8 cellular contexts compared by ENCODE assay signal in the genomic region with DNA sequence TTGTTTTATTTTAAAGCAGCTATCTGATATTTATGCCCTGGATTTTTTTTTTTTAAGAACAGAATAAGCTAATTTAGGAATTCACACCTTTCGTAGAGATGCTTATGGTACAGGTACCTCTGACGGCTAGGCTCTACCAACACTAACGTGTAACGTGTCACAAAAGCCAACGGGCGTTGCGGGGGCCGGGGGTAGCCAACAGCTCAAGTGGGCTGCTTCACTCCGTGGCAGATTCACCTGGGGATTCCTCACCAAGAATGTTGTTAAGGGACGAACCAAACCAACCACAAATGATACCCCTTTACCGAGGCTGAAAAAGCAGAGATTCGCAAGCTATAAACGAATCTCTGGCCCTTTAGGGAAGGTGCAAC. TPM values are rescaled to one million over a fixed set of nuclear protein-coding genes. Genes with fewer than 3 reads are reported as not detected.
A peak's percentile ranks its signal among the peaks of the same experiment; 100 is the strongest.
DNase-seq lines count a peak whose midpoint lies in the region; ATAC-seq and TF ChIP-seq lines count a peak whose summit lies in the region.

No MANE protein-coding gene starts in this region.

- ATAC-seq in HG02938 (IDR thresholded peaks at IDR 0.05; ENCODE audit: unreplicated experiment): no peak

- H3K27me3 ChIP-seq in BLaER1 (no peaks in the 10 kb centered on the region), adipocyte (replicated peaks; ENCODE audit: control insufficient read depth, insufficient read depth, low read length) (no peaks in the 10 kb centered on the region), liver (ENCODE audit: control insufficient read depth in 4 of 4, insufficient read depth in 4 of 4, low read length in 3 of 4) (no peaks in the 10 kb centered on the region), stomach smooth muscle (ENCODE audit: control insufficient read depth in 1 of 2, insufficient read depth in 2 of 2, low read length in 2 of 2) (no peaks in the 10 kb centered on the region)

- no peak for TF ChIP-seq RAD21 in liver (IDR thresholded peaks at IDR 0.05)

- H3K27ac ChIP-seq in BLaER1 (peak overlapping the region; percentile 97), liver (ENCODE audit: low read depth in 1 of 2, low read length in 2 of 2) (peak overlapping the region; percentile 85 to 94), stomach smooth muscle (ENCODE audit: low read length) (peak overlapping the region; percentile 77)

- no peaks in the 10 kb centered on the region for H4K20me1 ChIP-seq in BLaER1

- no peak for TF ChIP-seq CTCF in liver (IDR thresholded peaks at IDR 0.05; ENCODE audit: low read depth, low read length, missing input control)

- H3K4me3 ChIP-seq in BLaER1 (peak overlapping the region; percentile 89), adipocyte (ENCODE audit: low read length) (peak overlapping the region; percentile 98), liver (ENCODE audit: low read depth in 1 of 3, low read length in 3 of 3) (peak overlapping the region; percentile 77 to 91 (median 88)), stomach smooth muscle (ENCODE audit: low read length in 2 of 2) (peak overlapping the region; percentile 93 to 99)

- peak overlapping the region; percentile 94 for H3K4me2 ChIP-seq in BLaER1

- DNase-seq in HuH-7.5 (ENCODE audit: low spot score): peak; percentile 30
- DNase-seq in adipocyte (ENCODE audit: low read depth): no peak
- no peak for DNase-seq in T1000 (lab: John Stamatoyannopoulos, UW)
- no peak for DNase-seq in SK-N-DZ (ENCODE audit: low spot score)

- peaks cover 24% of the 10 kb centered on the region for H3K36me3 ChIP-seq in BLaER1
- no peaks in the 10 kb centered on the region for H3K36me3 ChIP-seq in adipocyte (ENCODE audit: control insufficient read depth, insufficient read depth, low read length, severe bottlenecking)
- H3K36me3 ChIP-seq in liver (ENCODE audit: control insufficient read depth in 4 of 4, insufficient read depth in 3 of 4, low read depth in 1 of 4, low read length in 3 of 4): no peaks in the 10 kb centered on the region
- H3K36me3 ChIP-seq in stomach smooth muscle (ENCODE audit: control insufficient read depth in 2 of 2, insufficient read depth in 2 of 2, low read length in 2 of 2): no peaks in the 10 kb centered on the region

- H3K9me3 ChIP-seq in BLaER1: peaks cover 8% of the 10 kb centered on the region
- H3K9me3 ChIP-seq in adipocyte (ENCODE audit: control insufficient read depth, low read length): no peaks in the 10 kb centered on the region
- no peaks in the 10 kb centered on the region for H3K9me3 ChIP-seq in liver (ENCODE audit: control insufficient read depth in 4 of 4, low read length in 3 of 4)
- no peaks in the 10 kb centered on the region for H3K9me3 ChIP-seq in stomach smooth muscle (ENCODE audit: control insufficient read depth in 2 of 2, low read length in 2 of 2)

- H3K4me1 ChIP-seq in BLaER1 (peaks cover 63% of the 10 kb centered on the region), adipocyte (ENCODE audit: control insufficient read depth, insufficient read depth, low read length) (peaks cover 46% of the 10 kb centered on the region), liver (ENCODE audit: control insufficient read depth in 4 of 4, insufficient read depth in 4 of 4, low read length in 3 of 4) (peaks cover 4 to 26% (median 9%) of the 10 kb centered on the region in 4 donors), stomach smooth muscle (ENCODE audit: control insufficient read depth, insufficient read depth, low read length) (peaks cover 13% of the 10 kb centered on the region)

- H3K9ac ChIP-seq in BLaER1 (peak overlapping the region; percentile 97), adipocyte (ENCODE audit: low read length) (peak overlapping the region; percentile 99), liver (ENCODE audit: low read depth in 1 of 2, low read length in 2 of 2) (peak overlapping the region; percentile 82 to 88), stomach smooth muscle (ENCODE audit: low read length in 2 of 2) (peak overlapping the region; percentile 98 to 99)

- WGBS in liver: 12% methylated on average over 13 of the region's 13 CpGs

TF ChIP-seq in liver, 16 proteins besides CTCF, POLR2A, EP300 and RAD21:
- TF ChIP-seq, protein P1, sequence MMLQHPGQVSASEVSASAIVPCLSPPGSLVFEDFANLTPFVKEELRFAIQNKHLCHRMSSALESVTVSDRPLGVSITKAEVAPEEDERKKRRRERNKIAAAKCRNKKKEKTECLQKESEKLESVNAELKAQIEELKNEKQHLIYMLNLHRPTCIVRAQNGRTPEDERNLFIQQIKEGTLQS (IDR thresholded peaks at IDR 0.05): no peak
- TF ChIP-seq HNF4G (IDR thresholded peaks at IDR 0.05): no peak
- TF ChIP-seq, protein P2, sequence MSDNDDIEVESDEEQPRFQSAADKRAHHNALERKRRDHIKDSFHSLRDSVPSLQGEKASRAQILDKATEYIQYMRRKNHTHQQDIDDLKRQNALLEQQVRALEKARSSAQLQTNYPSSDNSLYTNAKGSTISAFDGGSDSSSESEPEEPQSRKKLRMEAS (IDR thresholded peaks at IDR 0.05): no peak
- TF ChIP-seq, protein P3, sequence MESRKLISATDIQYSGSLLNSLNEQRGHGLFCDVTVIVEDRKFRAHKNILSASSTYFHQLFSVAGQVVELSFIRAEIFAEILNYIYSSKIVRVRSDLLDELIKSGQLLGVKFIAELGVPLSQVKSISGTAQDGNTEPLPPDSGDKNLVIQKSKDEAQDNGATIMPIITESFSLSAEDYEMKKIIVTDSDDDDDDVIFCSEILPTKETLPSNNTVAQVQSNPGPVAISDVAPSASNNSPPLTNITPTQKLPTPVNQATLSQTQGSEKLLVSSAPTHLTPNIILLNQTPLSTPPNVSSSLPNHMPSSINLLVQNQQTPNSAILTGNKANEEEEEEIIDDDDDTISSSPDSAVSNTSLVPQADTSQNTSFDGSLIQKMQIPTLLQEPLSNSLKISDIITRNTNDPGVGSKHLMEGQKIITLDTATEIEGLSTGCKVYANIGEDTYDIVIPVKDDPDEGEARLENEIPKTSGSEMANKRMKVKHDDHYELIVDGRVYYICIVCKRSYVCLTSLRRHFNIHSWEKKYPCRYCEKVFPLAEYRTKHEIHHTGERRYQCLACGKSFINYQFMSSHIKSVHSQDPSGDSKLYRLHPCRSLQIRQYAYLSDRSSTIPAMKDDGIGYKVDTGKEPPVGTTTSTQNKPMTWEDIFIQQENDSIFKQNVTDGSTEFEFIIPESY (IDR thresholded peaks at IDR 0.05): no peak
- no peak for TF ChIP-seq TAF1 (conservative IDR thresholded peaks at IDR 0.05)
- no peak for TF ChIP-seq RXRA (IDR thresholded peaks at IDR 0.05)
- no peak for TF ChIP-seq FOXA1 (IDR thresholded peaks at IDR 0.05)
- TF ChIP-seq GABPA (IDR thresholded peaks at IDR 0.05 in 1 of 2, conservative IDR thresholded peaks at IDR 0.05 in 1 of 2): no peak
- TF ChIP-seq, protein P4, sequence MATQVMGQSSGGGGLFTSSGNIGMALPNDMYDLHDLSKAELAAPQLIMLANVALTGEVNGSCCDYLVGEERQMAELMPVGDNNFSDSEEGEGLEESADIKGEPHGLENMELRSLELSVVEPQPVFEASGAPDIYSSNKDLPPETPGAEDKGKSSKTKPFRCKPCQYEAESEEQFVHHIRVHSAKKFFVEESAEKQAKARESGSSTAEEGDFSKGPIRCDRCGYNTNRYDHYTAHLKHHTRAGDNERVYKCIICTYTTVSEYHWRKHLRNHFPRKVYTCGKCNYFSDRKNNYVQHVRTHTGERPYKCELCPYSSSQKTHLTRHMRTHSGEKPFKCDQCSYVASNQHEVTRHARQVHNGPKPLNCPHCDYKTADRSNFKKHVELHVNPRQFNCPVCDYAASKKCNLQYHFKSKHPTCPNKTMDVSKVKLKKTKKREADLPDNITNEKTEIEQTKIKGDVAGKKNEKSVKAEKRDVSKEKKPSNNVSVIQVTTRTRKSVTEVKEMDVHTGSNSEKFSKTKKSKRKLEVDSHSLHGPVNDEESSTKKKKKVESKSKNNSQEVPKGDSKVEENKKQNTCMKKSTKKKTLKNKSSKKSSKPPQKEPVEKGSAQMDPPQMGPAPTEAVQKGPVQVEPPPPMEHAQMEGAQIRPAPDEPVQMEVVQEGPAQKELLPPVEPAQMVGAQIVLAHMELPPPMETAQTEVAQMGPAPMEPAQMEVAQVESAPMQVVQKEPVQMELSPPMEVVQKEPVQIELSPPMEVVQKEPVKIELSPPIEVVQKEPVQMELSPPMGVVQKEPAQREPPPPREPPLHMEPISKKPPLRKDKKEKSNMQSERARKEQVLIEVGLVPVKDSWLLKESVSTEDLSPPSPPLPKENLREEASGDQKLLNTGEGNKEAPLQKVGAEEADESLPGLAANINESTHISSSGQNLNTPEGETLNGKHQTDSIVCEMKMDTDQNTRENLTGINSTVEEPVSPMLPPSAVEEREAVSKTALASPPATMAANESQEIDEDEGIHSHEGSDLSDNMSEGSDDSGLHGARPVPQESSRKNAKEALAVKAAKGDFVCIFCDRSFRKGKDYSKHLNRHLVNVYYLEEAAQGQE (IDR thresholded peaks at IDR 0.05): no peak
- TF ChIP-seq NR2F2 (IDR thresholded peaks at IDR 0.05): no peak
- no peak for TF ChIP-seq JUND (IDR thresholded peaks at IDR 0.05)
- no peak for TF ChIP-seq HNF4A (conservative IDR thresholded peaks at IDR 0.05)
- no peak for TF ChIP-seq EGR1 (IDR thresholded peaks at IDR 0.05; ENCODE audit: low read depth in 2 of 2)
- TF ChIP-seq SP1 (IDR thresholded peaks at IDR 0.05): no peak
- no peak for TF ChIP-seq YY1 (IDR thresholded peaks at IDR 0.05)
- TF ChIP-seq FOXA2 (IDR thresholded peaks at IDR 0.05): no peak

RNA-seq across cellular contexts. Expression of gene TMCC1, which starts 1.0 kb away (rescaled TPM):
- total RNA-seq in liver: 10 to 100 TPM; 10.2 to 11.6 TPM
- 10 to 100 TPM; 10.4 to 60.0 TPM for polyA plus RNA-seq in liver
- 5.3 and 8.6 TPM in 2 replicates for polyA plus RNA-seq in SK-N-DZ (2014; cell fraction: cytosol; rRNA removed)
- 9.9 and 18.4 TPM in 2 replicates for polyA plus RNA-seq in SK-N-DZ (2014; cell fraction: nucleus; rRNA removed)
